Comparison of ENCODE assay signal across 8 cellular contexts in the genomic region with DNA sequence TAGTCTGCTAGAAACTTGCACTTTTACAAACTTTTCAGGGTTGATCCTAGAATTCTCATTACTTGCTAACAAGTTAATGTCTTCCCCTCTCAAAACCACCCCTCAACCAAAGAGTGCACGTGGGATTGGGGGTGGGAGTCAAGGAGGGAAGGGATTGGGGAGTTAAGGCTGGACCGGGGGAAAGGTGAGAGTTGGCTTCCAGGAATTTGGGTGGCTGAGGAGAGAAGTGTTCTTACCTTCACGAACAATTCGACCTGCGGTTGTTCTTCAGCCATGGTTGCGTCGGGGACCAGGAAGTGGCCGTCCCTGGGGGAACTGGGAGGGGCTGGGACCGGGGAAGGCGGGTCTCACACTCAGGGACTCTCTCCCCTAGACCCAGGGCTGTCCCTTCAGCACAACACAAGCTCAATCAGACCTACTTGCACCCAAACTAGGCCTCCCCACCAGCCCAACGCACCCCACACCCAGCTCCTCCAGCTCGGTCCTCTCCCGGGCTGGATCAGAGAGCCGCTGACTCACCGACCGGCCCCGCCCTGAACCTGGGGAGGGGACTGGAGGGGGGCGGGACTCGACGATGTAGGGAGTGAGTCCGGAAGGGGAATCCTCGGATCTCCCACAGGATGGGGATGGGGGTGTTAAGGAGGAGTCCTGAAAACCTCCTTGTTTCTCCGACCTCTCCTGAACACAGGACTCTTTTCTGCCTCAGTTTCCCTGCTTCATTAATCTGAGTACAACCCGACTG. TPM values are rescaled to one million over a fixed set of nuclear protein-coding genes. Genes with fewer than 3 reads are reported as not detected.
DNase-seq lines count a peak whose midpoint lies in the region; TF ChIP-seq lines count a peak whose summit lies in the region.

CLIC1 (minus strand) TSS at position 505 of the 742 bp plus-strand sequence; CDS start at position 275, 230 bp downstream.

- H3K27ac ChIP-seq in subcutaneous abdominal adipose tissue (ENCODE audit: low read depth, low read length): peak within 1 kb of the TSS; percentile 100

- no peak for TF ChIP-seq CTCF in fibroblast of pulmonary artery (IDR thresholded peaks at IDR 0.05; ENCODE audit: low read length, missing control alignments)
- TF ChIP-seq CTCF in neural crest cell (conservative IDR thresholded peaks at IDR 0.05): no peak

- peaks cover 79% of the 10 kb centered on the region for H3K4me1 Mint-ChIP-seq in neural crest cell

- H3K4me3 Mint-ChIP-seq in neural crest cell: peak within 1 kb of the TSS; percentile 93

- H3K27me3 Mint-ChIP-seq in neural crest cell (ENCODE audit: low read depth): no peaks in the 10 kb centered on the region

- peaks cover 13 to 86% (median 71%) of the 10 kb centered on the region in 5 donors for H3K4me1 ChIP-seq in subcutaneous abdominal adipose tissue (ENCODE audit: control insufficient read depth in 5 of 5, insufficient read depth in 5 of 5, low read length in 5 of 5)

- in situ Hi-C loops in KBM-7 (cut with MboI; ENCODE audit: low pct_unique_long_range_greater_than_20kb, low sequenced_read_pairs): no loop called here

- no peaks in the 10 kb centered on the region for H3K27me3 ChIP-seq in subcutaneous abdominal adipose tissue (ENCODE audit: control insufficient read depth in 5 of 5, insufficient read depth in 4 of 5, low read length in 5 of 5)

- H3K36me3 ChIP-seq in subcutaneous abdominal adipose tissue (ENCODE audit: control insufficient read depth in 5 of 5, insufficient read depth in 5 of 5, low read length in 5 of 5): peaks cover 7 to 32% (median 27%) of the 10 kb centered on the region in 5 donors

- peak within 1 kb of the TSS; percentile 97 to 100 (median 98) for H3K9ac ChIP-seq in subcutaneous abdominal adipose tissue (ENCODE audit: low read length in 5 of 5)

- no peaks in the 10 kb centered on the region for H3K9me3 ChIP-seq in subcutaneous abdominal adipose tissue (ENCODE audit: control insufficient read depth in 5 of 5, low read length in 5 of 5)

- H3K36me3 Mint-ChIP-seq in neural crest cell (ENCODE audit: low read depth): peaks cover 13% of the 10 kb centered on the region

- no peaks in the 10 kb centered on the region for H3K9me3 Mint-ChIP-seq in neural crest cell

- DNase-seq in KBM-7 (peak; percentile 81), SIG-M5 (lab: John Stamatoyannopoulos, UW) (peak; percentile 42), fibroblast of pulmonary artery (ENCODE audit: low read depth) (peak; percentile 74), neural crest cell (ENCODE audit: low read depth, low spot score) (peak; percentile 54), NCI-H524 treated with DMSO at 0.1 percent for 48 hours (lab: John Stamatoyannopoulos, UW) (no peak)
- DNase-seq in activated T-helper 9 cell treated with anti-CD3 and anti-CD28 coated beads, Interleukin-2, amount 50 U/mL, for 16 hours (ENCODE audit: low read depth): peak; percentile 69

- H3K27ac Mint-ChIP-seq in neural crest cell (ENCODE audit: unreplicated experiment): peak within 1 kb of the TSS; percentile 100

- H3K4me3 ChIP-seq in fibroblast of pulmonary artery (replicated peaks; ENCODE audit: low read depth, low read length): peak within 1 kb of the TSS; percentile 83
- peak within 1 kb of the TSS; percentile 80 to 98 (median 93) for H3K4me3 ChIP-seq in subcutaneous abdominal adipose tissue (ENCODE audit: low read depth in 1 of 5, low read length in 5 of 5)

- TF ChIP-seq POLR2A in GM10847 (IDR thresholded peaks at IDR 0.05; ENCODE audit: extremely low read depth, insufficient read length): peak; percentile 80

RNA-seq across cellular contexts. Expression of gene CLIC1, which starts in this region (rescaled TPM):
- 305 and 313 TPM in 2 replicates for total RNA-seq in neural crest cell
